In the genomic region with DNA sequence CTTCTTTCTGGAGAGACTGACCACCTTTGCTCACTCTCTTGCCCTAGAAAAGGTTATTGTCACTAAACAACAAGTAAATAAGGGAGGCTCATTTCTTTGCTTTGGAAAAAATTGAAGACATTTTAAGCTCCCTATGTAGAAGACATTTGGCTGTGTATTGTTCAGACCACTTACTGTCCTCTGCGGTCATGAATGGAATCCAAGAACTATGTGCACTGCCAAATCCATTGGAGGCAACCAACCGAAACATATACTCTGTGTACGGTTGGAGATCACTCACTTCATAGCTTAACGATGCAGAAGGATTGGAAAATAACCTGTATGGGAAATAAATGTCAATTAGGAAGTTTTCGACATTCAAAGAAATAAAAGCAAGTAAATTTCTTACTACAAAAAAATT, we compare ENCODE assay signal across 16 cellular contexts.
"Had no signal": no experiment of that assay in that cellular context is flagged by ENCODE, and none has a peak within 500 bp of the region (broad histone marks: within the 10 kb centered on the region; RNA-seq: fewer than 3 reads in every experiment).

No MANE protein-coding gene starts in this region.

- ATAC-seq: activated T-helper 17 cell treated with anti-CD3 and anti-CD28 coated beads, Interleukin-2, amount 50 U/mL, for 72 hours; effector memory CD8-positive, alpha-beta T cell; heart right ventricle; left lung; upper lobe of right lung had no signal

- DNase-seq: activated CD4-positive, alpha-beta T cell treated with anti-CD3 and anti-CD28 coated beads, Interleukin-2, amount 50 U/mL, for 1 hour; activated naive CD4-positive, alpha-beta T cell treated with Interleukin-2 at 50 U/mL for 16 hours; activated T-cell treated with anti-CD3 and anti-CD28 coated beads for 4 hours; dermis blood vessel endothelial cell; effector memory CD8-positive, alpha-beta T cell; heart right ventricle; left lung; mammary epithelial cell; naive B cell; pancreas; stimulated activated CD4-positive, alpha-beta T cell treated with anti-CD3 and anti-CD28 coated beads, Interleukin-12 subunit alpha, Interleukin-12 subunit beta, amount 100 ng/mL, for 4 hours; stimulated activated CD4-positive, alpha-beta T cell treated with anti-CD3 and anti-CD28 coated beads, Interleukin-2, amount 100 ng/mL, for 24 hours; stomach; testis; upper lobe of right lung had no signal
